ENCODE assay signal across 8 cellular contexts in the genomic region with DNA sequence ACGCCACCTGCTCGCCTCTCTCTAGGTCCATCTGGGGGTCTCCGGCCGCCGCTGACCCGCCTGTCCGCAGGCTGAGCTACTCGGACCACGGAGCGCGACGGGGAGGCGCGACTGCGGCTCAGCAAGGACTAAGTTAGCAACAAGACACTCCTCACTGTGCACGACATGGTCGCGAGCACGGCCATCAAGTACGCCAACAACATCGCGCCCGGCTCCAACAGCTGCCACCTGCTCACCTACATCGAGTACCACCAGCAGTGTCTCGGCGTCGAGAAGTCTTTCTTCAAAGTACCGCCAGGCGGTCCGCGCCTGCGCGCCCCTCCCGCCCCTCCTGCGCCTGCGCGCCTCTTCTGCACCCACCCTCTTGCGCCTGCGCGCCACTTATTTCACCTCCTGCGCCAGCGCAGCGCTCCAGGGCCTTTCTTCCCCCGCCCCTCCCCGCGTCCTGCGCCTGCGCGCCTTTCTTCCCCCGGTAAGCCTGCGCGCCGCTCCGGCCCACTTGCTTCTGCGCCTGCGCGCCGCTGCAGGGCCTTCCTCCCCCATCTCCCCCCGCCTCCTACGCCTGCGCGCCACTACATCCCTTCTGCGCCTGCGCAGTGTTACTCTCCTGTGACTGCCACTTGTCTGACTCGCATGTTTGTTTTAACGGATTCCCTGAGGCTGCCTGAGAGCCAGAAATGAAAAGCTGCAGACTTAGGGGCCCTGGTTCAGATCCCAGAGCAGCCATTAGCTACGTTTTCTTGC.
A peak's percentile ranks its signal among the peaks of the same experiment; 100 is the strongest.
DNase-seq lines count a peak whose midpoint lies in the region; ATAC-seq and TF ChIP-seq lines count a peak whose summit lies in the region.

No MANE protein-coding gene starts in this region.

- POLR2A ChIA-PET in activated B cell treated with CpG ODN at 0.5 μM for 24 hours (lab: Charles Lee), result interaction anchor here (0.7 to 1.5 kb wide), 2 partner anchors 225 to 602 kb away, joined by 4 to 6 read pairs; a partner anchor contains a TSS

- peak; percentile 80 for ATAC-seq in GM18907 (IDR thresholded peaks at IDR 0.05; ENCODE audit: unreplicated experiment)
- ATAC-seq in HG03159 (IDR thresholded peaks at IDR 0.05; ENCODE audit: unreplicated experiment), result peak; percentile 73
- peak; percentile 86 for ATAC-seq in activated B cell treated with CpG ODN at 0.5 μM for 24 hours (ENCODE audit: low read depth)

- DNase-seq in AG08396 (ENCODE audit: low spot score) (peak; percentile 100), NCI-H2227 treated with DMSO at 0.1 percent for 48 hours (lab: John Stamatoyannopoulos, UW) (peak; percentile 100), activated B cell treated with CpG ODN at 0.5 μM for 24 hours (peak; percentile 99), inferior parietal cortex (ENCODE audit: extremely low spot score) (peak; percentile 96), smooth muscle cell of the brain vasculature (ENCODE audit: low read depth, low spot score) (peak; percentile 98)
- DNase-seq in central memory CD4-positive, alpha-beta T cell, result peak; percentile 99

- intact Hi-C loops in activated B cell treated with CpG ODN at 0.5 μM for 24 hours (cut with micrococcal nuclease), result loop anchor here (1.0 to 2.0 kb wide), 4 partner anchors 81 to 538 kb away; a partner anchor contains a TSS

- peak overlapping the region; percentile 85 for H3K27ac Mint-ChIP-seq in activated B cell treated with CpG ODN at 0.5 μM for 24 hours

- peaks cover 33% of the 10 kb centered on the region for H3K4me1 Mint-ChIP-seq in activated B cell treated with CpG ODN at 0.5 μM for 24 hours

- peak overlapping the region; percentile 95 for H3K4me3 Mint-ChIP-seq in activated B cell treated with CpG ODN at 0.5 μM for 24 hours

- no peaks in the 10 kb centered on the region for H3K9me3 Mint-ChIP-seq in activated B cell treated with CpG ODN at 0.5 μM for 24 hours

- peaks cover 4% of the 10 kb centered on the region for H3K36me3 Mint-ChIP-seq in activated B cell treated with CpG ODN at 0.5 μM for 24 hours (ENCODE audit: low read depth)

- no peak for TF ChIP-seq CTCF in activated B cell treated with CpG ODN at 0.5 μM for 24 hours (IDR thresholded peaks at IDR 0.05)

- CTCF ChIA-PET in activated B cell treated with CpG ODN at 0.5 μM for 24 hours (lab: Charles Lee), result interaction anchor here (0.6 to 1.1 kb wide), 2 partner anchors 155 to 664 kb away, joined by 3 read pairs; no protein-coding TSS in a partner anchor

- no peaks in the 10 kb centered on the region for H3K27me3 Mint-ChIP-seq in activated B cell treated with CpG ODN at 0.5 μM for 24 hours

Comparison
In these comparisons a context has a peak if more than half of its experiments do, and no peak if none do; other contexts are left out.
1. Peak in every context shown above with its lines: DNase-seq and ATAC-seq.